1 cellular context compared by ENCODE assay signal in the genomic region with DNA sequence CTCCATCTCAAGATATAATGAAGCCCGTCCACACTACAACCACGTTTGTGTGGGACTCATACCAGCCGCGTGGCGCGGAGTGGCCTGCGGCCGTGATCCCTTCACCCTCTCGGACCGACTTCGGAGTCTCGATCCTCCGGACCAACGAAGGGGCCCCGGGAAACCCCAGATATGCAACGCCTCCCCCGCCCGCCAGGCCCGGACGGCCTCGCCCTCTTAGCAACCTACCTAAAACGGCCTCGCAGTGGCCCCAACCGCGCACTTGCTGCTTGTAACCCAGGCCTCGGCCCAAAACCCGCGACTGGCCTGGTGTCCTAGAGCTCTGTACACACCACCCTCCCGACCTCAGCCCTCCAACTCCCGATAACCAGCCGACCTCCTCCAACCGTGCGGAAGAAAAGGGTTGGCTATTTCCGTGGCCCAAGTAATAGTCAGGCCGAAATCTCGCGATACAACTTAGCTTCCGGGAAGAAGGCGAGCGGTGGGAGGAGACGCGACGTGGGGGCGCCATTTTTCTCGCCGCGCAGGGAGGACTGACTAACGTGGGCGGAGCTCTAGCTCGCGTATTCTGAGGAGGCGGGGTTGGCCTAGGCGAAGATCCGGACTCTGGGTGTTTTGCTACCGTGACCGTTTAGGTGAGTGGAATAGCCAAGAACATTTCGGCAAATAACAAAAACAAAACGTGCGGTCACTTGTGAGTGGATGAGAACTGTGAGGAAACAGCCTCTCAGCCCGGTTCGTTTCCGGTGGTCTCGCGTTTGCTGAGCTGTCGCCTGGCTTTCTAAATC.
A peak's percentile ranks its signal among the peaks of the same experiment; 100 is the strongest.
TF ChIP-seq lines count a peak whose summit lies in the region.

A gene (plus strand): TSS at position 579 of the 788 bp plus-strand sequence. CDS start 5,722 bp downstream, outside the sequence.
A gene with protein sequence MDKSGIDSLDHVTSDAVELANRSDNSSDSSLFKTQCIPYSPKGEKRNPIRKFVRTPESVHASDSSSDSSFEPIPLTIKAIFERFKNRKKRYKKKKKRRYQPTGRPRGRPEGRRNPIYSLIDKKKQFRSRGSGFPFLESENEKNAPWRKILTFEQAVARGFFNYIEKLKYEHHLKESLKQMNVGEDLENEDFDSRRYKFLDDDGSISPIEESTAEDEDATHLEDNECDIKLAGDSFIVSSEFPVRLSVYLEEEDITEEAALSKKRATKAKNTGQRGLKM (minus strand): TSS at position 402 of the 788 bp plus-strand sequence. CDS start 2,191 bp downstream, outside the sequence.

TF ChIP-seq in HepG2, 621 proteins besides CTCF, POLR2A, EP300 and RAD21 (continued from another document and continues in another):
- TF ChIP-seq U2AF2 (IDR thresholded peaks at IDR 0.05; ENCODE audit: low read depth, low read length) (no peak; the same call in 1 of the 2 replicates), MEIS1 (CRISPR knock-in tag; IDR thresholded peaks at IDR 0.05; ENCODE audit: borderline replicate concordance) (0 out of 2 replicates have a peak, but pooled peaks have one; percentile 53), SRF (IDR thresholded peaks at IDR 0.05; ENCODE audit: low read depth, low read length) (no peak), KAT7 (CRISPR knock-in tag; IDR thresholded peaks at IDR 0.05; ENCODE audit: borderline replicate concordance) (peak; percentile 89; the same call in 1 of the 2 replicates), HHEX (CRISPR knock-in tag; IDR thresholded peaks at IDR 0.05) (0 out of 2 replicates have a peak, but pooled peaks have one; percentile 22), NAIF1 (CRISPR knock-in tag; IDR thresholded peaks at IDR 0.05; ENCODE audit: borderline replicate concordance) (peak; percentile 60; the same call in 1 of the 2 replicates), ZNF816 (CRISPR knock-in tag; IDR thresholded peaks at IDR 0.05; ENCODE audit: borderline replicate concordance) (no peak), ZNF136 (CRISPR knock-in tag; IDR thresholded peaks at IDR 0.05; ENCODE audit: low read depth) (peak; percentile 80; the same call in 1 of the 2 replicates), ZNF20 (CRISPR knock-in tag; IDR thresholded peaks at IDR 0.05) (no peak), HIVEP1 (CRISPR knock-in tag; IDR thresholded peaks at IDR 0.05) (no peak), RXRA (CRISPR knock-in tag; IDR thresholded peaks at IDR 0.05) (peak; percentile 50; the same call in 1 of the 2 replicates), MZF1 (CRISPR knock-in tag; IDR thresholded peaks at IDR 0.05; ENCODE audit: borderline replicate concordance) (no peak), ZNF788 (CRISPR knock-in tag; IDR thresholded peaks at IDR 0.05; ENCODE audit: borderline replicate concordance) (peak; percentile 66; the same call in 1 of the 2 replicates), REPIN1 (CRISPR knock-in tag; IDR thresholded peaks at IDR 0.05; ENCODE audit: borderline replicate concordance, low read depth) (peak; percentile 71; the same call in 1 of the 2 replicates), ZSCAN25 (CRISPR knock-in tag; IDR thresholded peaks at IDR 0.05) (no peak), HOXA3 (CRISPR knock-in tag; IDR thresholded peaks at IDR 0.05) (peak; percentile 92)
- TF ChIP-seq, protein P1, sequence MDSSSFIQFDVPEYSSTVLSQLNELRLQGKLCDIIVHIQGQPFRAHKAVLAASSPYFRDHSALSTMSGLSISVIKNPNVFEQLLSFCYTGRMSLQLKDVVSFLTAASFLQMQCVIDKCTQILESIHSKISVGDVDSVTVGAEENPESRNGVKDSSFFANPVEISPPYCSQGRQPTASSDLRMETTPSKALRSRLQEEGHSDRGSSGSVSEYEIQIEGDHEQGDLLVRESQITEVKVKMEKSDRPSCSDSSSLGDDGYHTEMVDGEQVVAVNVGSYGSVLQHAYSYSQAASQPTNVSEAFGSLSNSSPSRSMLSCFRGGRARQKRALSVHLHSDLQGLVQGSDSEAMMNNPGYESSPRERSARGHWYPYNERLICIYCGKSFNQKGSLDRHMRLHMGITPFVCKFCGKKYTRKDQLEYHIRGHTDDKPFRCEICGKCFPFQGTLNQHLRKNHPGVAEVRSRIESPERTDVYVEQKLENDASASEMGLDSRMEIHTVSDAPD (CRISPR knock-in tag; IDR thresholded peaks at IDR 0.05): no peak
- TF ChIP-seq, protein P2, sequence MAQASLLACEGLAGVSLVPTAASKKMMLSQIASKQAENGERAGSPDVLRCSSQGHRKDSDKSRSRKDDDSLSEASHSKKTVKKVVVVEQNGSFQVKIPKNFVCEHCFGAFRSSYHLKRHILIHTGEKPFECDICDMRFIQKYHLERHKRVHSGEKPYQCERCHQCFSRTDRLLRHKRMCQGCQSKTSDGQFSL (CRISPR knock-in tag; IDR thresholded peaks at IDR 0.05): no peak
- TF ChIP-seq, protein P3, sequence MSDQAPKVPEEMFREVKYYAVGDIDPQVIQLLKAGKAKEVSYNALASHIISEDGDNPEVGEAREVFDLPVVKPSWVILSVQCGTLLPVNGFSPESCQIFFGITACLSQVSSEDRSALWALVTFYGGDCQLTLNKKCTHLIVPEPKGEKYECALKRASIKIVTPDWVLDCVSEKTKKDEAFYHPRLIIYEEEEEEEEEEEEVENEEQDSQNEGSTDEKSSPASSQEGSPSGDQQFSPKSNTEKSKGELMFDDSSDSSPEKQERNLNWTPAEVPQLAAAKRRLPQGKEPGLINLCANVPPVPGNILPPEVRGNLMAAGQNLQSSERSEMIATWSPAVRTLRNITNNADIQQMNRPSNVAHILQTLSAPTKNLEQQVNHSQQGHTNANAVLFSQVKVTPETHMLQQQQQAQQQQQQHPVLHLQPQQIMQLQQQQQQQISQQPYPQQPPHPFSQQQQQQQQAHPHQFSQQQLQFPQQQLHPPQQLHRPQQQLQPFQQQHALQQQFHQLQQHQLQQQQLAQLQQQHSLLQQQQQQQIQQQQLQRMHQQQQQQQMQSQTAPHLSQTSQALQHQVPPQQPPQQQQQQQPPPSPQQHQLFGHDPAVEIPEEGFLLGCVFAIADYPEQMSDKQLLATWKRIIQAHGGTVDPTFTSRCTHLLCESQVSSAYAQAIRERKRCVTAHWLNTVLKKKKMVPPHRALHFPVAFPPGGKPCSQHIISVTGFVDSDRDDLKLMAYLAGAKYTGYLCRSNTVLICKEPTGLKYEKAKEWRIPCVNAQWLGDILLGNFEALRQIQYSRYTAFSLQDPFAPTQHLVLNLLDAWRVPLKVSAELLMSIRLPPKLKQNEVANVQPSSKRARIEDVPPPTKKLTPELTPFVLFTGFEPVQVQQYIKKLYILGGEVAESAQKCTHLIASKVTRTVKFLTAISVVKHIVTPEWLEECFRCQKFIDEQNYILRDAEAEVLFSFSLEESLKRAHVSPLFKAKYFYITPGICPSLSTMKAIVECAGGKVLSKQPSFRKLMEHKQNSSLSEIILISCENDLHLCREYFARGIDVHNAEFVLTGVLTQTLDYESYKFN (CRISPR knock-in tag; conservative IDR thresholded peaks at IDR 0.05): no peak
- TF ChIP-seq, protein P4, sequence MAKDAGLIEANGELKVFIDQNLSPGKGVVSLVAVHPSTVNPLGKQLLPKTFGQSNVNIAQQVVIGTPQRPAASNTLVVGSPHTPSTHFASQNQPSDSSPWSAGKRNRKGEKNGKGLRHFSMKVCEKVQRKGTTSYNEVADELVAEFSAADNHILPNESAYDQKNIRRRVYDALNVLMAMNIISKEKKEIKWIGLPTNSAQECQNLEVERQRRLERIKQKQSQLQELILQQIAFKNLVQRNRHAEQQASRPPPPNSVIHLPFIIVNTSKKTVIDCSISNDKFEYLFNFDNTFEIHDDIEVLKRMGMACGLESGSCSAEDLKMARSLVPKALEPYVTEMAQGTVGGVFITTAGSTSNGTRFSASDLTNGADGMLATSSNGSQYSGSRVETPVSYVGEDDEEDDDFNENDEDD (CRISPR knock-in tag; IDR thresholded peaks at IDR 0.05; ENCODE audit: borderline replicate concordance): peak; percentile 62; the same call in 1 of the 2 replicates
- TF ChIP-seq, protein P5, sequence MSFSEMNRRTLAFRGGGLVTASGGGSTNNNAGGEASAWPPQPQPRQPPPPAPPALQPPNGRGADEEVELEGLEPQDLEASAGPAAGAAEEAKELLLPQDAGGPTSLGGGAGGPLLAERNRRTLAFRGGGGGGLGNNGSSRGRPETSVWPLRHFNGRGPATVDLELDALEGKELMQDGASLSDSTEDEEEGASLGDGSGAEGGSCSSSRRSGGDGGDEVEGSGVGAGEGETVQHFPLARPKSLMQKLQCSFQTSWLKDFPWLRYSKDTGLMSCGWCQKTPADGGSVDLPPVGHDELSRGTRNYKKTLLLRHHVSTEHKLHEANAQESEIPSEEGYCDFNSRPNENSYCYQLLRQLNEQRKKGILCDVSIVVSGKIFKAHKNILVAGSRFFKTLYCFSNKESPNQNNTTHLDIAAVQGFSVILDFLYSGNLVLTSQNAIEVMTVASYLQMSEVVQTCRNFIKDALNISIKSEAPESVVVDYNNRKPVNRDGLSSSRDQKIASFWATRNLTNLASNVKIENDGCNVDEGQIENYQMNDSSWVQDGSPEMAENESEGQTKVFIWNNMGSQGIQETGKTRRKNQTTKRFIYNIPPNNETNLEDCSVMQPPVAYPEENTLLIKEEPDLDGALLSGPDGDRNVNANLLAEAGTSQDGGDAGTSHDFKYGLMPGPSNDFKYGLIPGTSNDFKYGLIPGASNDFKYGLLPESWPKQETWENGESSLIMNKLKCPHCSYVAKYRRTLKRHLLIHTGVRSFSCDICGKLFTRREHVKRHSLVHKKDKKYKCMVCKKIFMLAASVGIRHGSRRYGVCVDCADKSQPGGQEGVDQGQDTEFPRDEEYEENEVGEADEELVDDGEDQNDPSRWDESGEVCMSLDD (CRISPR knock-in tag; IDR thresholded peaks at IDR 0.05; ENCODE audit: borderline replicate concordance): no peak
- TF ChIP-seq, protein P6, sequence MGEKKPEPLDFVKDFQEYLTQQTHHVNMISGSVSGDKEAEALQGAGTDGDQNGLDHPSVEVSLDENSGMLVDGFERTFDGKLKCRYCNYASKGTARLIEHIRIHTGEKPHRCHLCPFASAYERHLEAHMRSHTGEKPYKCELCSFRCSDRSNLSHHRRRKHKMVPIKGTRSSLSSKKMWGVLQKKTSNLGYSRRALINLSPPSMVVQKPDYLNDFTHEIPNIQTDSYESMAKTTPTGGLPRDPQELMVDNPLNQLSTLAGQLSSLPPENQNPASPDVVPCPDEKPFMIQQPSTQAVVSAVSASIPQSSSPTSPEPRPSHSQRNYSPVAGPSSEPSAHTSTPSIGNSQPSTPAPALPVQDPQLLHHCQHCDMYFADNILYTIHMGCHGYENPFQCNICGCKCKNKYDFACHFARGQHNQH (CRISPR knock-in tag; IDR thresholded peaks at IDR 0.05): no peak; the same call in 1 of the 2 replicates
- TF ChIP-seq, protein P7, sequence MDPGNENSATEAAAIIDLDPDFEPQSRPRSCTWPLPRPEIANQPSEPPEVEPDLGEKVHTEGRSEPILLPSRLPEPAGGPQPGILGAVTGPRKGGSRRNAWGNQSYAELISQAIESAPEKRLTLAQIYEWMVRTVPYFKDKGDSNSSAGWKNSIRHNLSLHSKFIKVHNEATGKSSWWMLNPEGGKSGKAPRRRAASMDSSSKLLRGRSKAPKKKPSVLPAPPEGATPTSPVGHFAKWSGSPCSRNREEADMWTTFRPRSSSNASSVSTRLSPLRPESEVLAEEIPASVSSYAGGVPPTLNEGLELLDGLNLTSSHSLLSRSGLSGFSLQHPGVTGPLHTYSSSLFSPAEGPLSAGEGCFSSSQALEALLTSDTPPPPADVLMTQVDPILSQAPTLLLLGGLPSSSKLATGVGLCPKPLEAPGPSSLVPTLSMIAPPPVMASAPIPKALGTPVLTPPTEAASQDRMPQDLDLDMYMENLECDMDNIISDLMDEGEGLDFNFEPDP (CRISPR knock-in tag; conservative IDR thresholded peaks at IDR 0.05): no peak
- TF ChIP-seq, protein P8, sequence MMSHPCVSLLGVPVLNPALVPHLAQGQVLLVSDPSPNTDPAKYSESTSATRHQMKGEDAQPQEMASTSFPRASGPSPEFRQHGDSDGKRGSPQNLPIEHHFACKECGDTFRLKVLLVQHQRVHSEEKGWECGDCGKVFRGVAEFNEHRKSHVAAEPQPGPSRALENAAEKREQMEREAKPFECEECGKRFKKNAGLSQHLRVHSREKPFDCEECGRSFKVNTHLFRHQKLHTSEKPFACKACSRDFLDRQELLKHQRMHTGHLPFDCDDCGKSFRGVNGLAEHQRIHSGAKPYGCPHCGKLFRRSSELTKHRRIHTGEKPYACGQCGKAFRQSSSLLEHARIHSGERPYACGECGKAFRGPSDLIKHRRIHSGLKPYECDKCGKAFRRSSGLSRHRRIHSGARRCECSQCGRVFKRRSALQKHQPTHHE (CRISPR knock-in tag; IDR thresholded peaks at IDR 0.05; ENCODE audit: borderline replicate concordance): peak; percentile 80; the same call in 1 of the 2 replicates
- TF ChIP-seq, protein P9, sequence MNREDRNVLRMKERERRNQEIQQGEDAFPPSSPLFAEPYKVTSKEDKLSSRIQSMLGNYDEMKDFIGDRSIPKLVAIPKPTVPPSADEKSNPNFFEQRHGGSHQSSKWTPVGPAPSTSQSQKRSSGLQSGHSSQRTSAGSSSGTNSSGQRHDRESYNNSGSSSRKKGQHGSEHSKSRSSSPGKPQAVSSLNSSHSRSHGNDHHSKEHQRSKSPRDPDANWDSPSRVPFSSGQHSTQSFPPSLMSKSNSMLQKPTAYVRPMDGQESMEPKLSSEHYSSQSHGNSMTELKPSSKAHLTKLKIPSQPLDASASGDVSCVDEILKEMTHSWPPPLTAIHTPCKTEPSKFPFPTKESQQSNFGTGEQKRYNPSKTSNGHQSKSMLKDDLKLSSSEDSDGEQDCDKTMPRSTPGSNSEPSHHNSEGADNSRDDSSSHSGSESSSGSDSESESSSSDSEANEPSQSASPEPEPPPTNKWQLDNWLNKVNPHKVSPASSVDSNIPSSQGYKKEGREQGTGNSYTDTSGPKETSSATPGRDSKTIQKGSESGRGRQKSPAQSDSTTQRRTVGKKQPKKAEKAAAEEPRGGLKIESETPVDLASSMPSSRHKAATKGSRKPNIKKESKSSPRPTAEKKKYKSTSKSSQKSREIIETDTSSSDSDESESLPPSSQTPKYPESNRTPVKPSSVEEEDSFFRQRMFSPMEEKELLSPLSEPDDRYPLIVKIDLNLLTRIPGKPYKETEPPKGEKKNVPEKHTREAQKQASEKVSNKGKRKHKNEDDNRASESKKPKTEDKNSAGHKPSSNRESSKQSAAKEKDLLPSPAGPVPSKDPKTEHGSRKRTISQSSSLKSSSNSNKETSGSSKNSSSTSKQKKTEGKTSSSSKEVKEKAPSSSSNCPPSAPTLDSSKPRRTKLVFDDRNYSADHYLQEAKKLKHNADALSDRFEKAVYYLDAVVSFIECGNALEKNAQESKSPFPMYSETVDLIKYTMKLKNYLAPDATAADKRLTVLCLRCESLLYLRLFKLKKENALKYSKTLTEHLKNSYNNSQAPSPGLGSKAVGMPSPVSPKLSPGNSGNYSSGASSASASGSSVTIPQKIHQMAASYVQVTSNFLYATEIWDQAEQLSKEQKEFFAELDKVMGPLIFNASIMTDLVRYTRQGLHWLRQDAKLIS (CRISPR knock-in tag; IDR thresholded peaks at IDR 0.05): no peak; the same call in 1 of the 2 replicates
- TF ChIP-seq, protein P10, sequence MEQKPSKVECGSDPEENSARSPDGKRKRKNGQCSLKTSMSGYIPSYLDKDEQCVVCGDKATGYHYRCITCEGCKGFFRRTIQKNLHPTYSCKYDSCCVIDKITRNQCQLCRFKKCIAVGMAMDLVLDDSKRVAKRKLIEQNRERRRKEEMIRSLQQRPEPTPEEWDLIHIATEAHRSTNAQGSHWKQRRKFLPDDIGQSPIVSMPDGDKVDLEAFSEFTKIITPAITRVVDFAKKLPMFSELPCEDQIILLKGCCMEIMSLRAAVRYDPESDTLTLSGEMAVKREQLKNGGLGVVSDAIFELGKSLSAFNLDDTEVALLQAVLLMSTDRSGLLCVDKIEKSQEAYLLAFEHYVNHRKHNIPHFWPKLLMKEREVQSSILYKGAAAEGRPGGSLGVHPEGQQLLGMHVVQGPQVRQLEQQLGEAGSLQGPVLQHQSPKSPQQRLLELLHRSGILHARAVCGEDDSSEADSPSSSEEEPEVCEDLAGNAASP (CRISPR knock-in tag; IDR thresholded peaks at IDR 0.05; ENCODE audit: borderline replicate concordance): peak; percentile 26; the same call in 1 of the 2 replicates
